16 cellular contexts compared by ENCODE assay signal in genomic region chr11:35376613-35377012, GRCh38. TPM values are rescaled to one million over a fixed set of nuclear protein-coding genes. Genes with fewer than 3 reads are reported as not detected.
DNase-seq lines count a peak whose midpoint lies in the region; ATAC-seq and TF ChIP-seq lines count a peak whose summit lies in the region.
"Had no signal": no experiment of that assay in that cellular context is flagged by ENCODE, and none has a peak within 500 bp of the region (broad histone marks: within the 10 kb centered on the region; RNA-seq: fewer than 3 reads in every experiment).

No MANE protein-coding gene starts in this region.

- H3K18ac ChIP-seq in H9 (ENCODE audit: insufficient read length, low read depth, low read length), result no peak overlapping the region

- no CpG with 5 or more reads among the region's 3 CpGs for WGBS in H9 (ENCODE audit: extremely low coverage, insufficient read length, low lambda C conversion rate)

- no peaks in the 10 kb centered on the region for H3K36me3 Mint-ChIP-seq in H9 (ENCODE audit: insufficient read depth in 1 of 3, low read depth in 3 of 3)

- no peak overlapping the region for H2BK20ac ChIP-seq in H9 (ENCODE audit: low read depth, low read length, poor library complexity, severe bottlenecking)

- H4K5ac ChIP-seq in H9 (ENCODE audit: insufficient read length, low read depth, low read length), result no peak overlapping the region

- no peaks in the 10 kb centered on the region for H3K27me3 ChIP-seq in H9 (ENCODE audit: insufficient read depth, low read length)

- no peak overlapping the region for H2AFZ ChIP-seq in H9 (ENCODE audit: low read length)

- no peaks in the 10 kb centered on the region for H3K9me3 Mint-ChIP-seq in H9
- H3K9me3 Mint-ChIP-seq: CD4-positive, alpha-beta T cell had no signal

- no peaks in the 10 kb centered on the region for H3K79me2 ChIP-seq in H9 (ENCODE audit: insufficient read depth, low read length)

- no peak overlapping the region for H2BK12ac ChIP-seq in H9 (ENCODE audit: insufficient read length, low read depth, low read length)

- no peak overlapping the region for H2BK15ac ChIP-seq in H9 (ENCODE audit: low read depth, low read length)

- H3K4me3 ChIP-seq in fibroblast of mammary gland (ENCODE audit: control insufficient read depth, low read depth, low read length), result no peak overlapping the region
- H3K4me3 ChIP-seq: K562 had no signal

- no peak overlapping the region for H3K27ac ChIP-seq in H9 (ENCODE audit: insufficient read length, low read depth, low read length)
- H3K27ac ChIP-seq: HL-60 had no signal

- no peak overlapping the region for H2BK120ac ChIP-seq in H9 (ENCODE audit: low read depth, low read length, poor library complexity, severe bottlenecking)

- no peak overlapping the region for H3K14ac ChIP-seq in H9 (ENCODE audit: insufficient read depth, low read length)

- ATAC-seq in SK-N-SH treated with all-trans-retinoic acid at 6 μM for 48 hours, result peak; percentile 45
- no peak for ATAC-seq in Right ventricle myocardium inferior
- ATAC-seq in GM19023 (IDR thresholded peaks at IDR 0.05; ENCODE audit: unreplicated experiment), result no peak
- no peak for ATAC-seq in Right ventricle myocardium superior (ENCODE audit: poor library complexity)
- ATAC-seq: K562 had no signal

- intact Hi-C loops in Right ventricle myocardium inferior (cut with DNase I) (no loop called here), Right ventricle myocardium superior (cut with DNase I) (no loop called here)

- H2AK5ac ChIP-seq in H9 (ENCODE audit: insufficient read length, low read length), result no peak overlapping the region

- no peaks in the 10 kb centered on the region for H3K23me2 ChIP-seq in H9 (ENCODE audit: insufficient read length, low read depth, low read length, poor library complexity, severe bottlenecking)

- no peak overlapping the region for H3K4ac ChIP-seq in H9 (ENCODE audit: low read depth, low read length)

- no peak overlapping the region for H4K8ac ChIP-seq in H9 (replicated peaks; ENCODE audit: insufficient read length, low read depth, low read length)

- DNase-seq in EH (ENCODE audit: low read depth) (peak; percentile 68), HS-5 (ENCODE audit: low read depth) (peak; percentile 80), fibroblast of mammary gland (ENCODE audit: low read depth) (peak; percentile 89), Right ventricle myocardium inferior (ENCODE audit: missing footprints) (no peak), Right ventricle myocardium superior (no peak), H9 (no peak)
- DNase-seq: Calu3; CD4-positive, alpha-beta T cell; NCI-H1105 treated with DMSO at 0.1 percent for 48 hours; NK-92 treated with Interleukin-12 subunit alpha and Interleukin-12 subunit beta, amount 100 ng/mL, for 24 hours; RPMI8226 had no signal

- H4K91ac ChIP-seq in H9 (ENCODE audit: insufficient read length, low read depth, low read length), result no peak overlapping the region

- no peak overlapping the region for H2BK5ac ChIP-seq in H9 (ENCODE audit: insufficient read length, low read length)

- H3K9ac ChIP-seq in H9 (ENCODE audit: extremely low read depth, insufficient read length, low read length), result no peak overlapping the region

- H3K9me3 ChIP-seq in H9 (ENCODE audit: control insufficient read depth, low read depth, low read length), result no peaks in the 10 kb centered on the region

- no peaks in the 10 kb centered on the region for H3K4me1 Mint-ChIP-seq in H9

- H3K4me3 Mint-ChIP-seq in H9, result no peak overlapping the region
- H3K4me3 Mint-ChIP-seq: CD4-positive, alpha-beta T cell had no signal

- no peaks in the 10 kb centered on the region for H4K20me1 ChIP-seq in H9 (ENCODE audit: control insufficient read depth, insufficient read depth, insufficient read length)

- no peak overlapping the region for H3K56ac ChIP-seq in H9 (ENCODE audit: insufficient read length, low read depth, low read length)

- no peak overlapping the region for H3T11ph ChIP-seq in H9 (ENCODE audit: low read length)

- H3K23ac ChIP-seq in H9 (ENCODE audit: insufficient read length, low read depth, low read length), result no peak overlapping the region

- no peaks in the 10 kb centered on the region for H3K79me1 ChIP-seq in H9 (ENCODE audit: insufficient read depth, low read depth, low read length, poor library complexity, severe bottlenecking)

- no peak overlapping the region for H3K4me2 ChIP-seq in H9 (ENCODE audit: insufficient read depth, insufficient read length, low read length)

- no peak overlapping the region for H3K27ac Mint-ChIP-seq in H9
- H3K27ac Mint-ChIP-seq: CD4-positive, alpha-beta T cell had no signal

- TF ChIP-seq CTCF in fibroblast of mammary gland (conservative IDR thresholded peaks at IDR 0.05; ENCODE audit: control insufficient read depth, insufficient read depth, low read depth, low read length), result no peak
- no peak for TF ChIP-seq CTCF in H9 (conservative IDR thresholded peaks at IDR 0.05)

- H3K27me3 Mint-ChIP-seq in H9 (ENCODE audit: low read depth), result peaks cover 2% of the 10 kb centered on the region
- H3K27me3 Mint-ChIP-seq: CD4-positive, alpha-beta T cell had no signal

- no peaks in the 10 kb centered on the region for H3K4me1 ChIP-seq in H9 (ENCODE audit: insufficient read depth, low read length)

TF ChIP-seq in SK-N-SH treated with all-trans-retinoic acid at 6 μM for 48 hours, 23 proteins besides CTCF, POLR2A, EP300 and RAD21:
- TF ChIP-seq SNAI2 (CRISPR knock-in tag; IDR thresholded peaks at IDR 0.05) (no peak), ZNF8 (CRISPR knock-in tag; IDR thresholded peaks at IDR 0.05) (no peak), ZNF70 (CRISPR knock-in tag; IDR thresholded peaks at IDR 0.05) (peak; percentile 94), POU6F1 (CRISPR knock-in tag; IDR thresholded peaks at IDR 0.05; ENCODE audit: borderline replicate concordance, low read depth) (no peak), TCF4 (CRISPR knock-in tag; IDR thresholded peaks at IDR 0.05; ENCODE audit: borderline replicate concordance) (peak; percentile 96), CSDC2 (CRISPR knock-in tag; IDR thresholded peaks at IDR 0.05) (no peak), BACH2 (CRISPR knock-in tag; IDR thresholded peaks at IDR 0.05; ENCODE audit: borderline replicate concordance) (no peak)
TF ChIP-seq in SK-N-SH treated with all-trans-retinoic acid at 6 μM for 48 hours: peak in this region for 2.

RNA-seq across cellular contexts. Expression of gene SLC1A2, which starts 42.7 kb away (rescaled TPM):
- total RNA-seq in Right ventricle myocardium inferior (3.8 TPM), Right ventricle myocardium superior (2.0 TPM), H9 (2021) (0.09 and 0.50 TPM in 2 replicates)
- total RNA-seq: CD4-positive, alpha-beta T cell; NCI-H460 had no signal

Comparison
In these comparisons a context has a peak if more than half of its experiments do, and no peak if none do; other contexts are left out.
1. DNase-seq: peak in EH (single experiment), HS-5 (single experiment) and fibroblast of mammary gland (single experiment); none in Right ventricle myocardium inferior (single experiment), Right ventricle myocardium superior (single experiment) and H9 (single experiment).